In genomic region chr9:131982683-131983239, GRCh38 we compare ENCODE assay signal across 21 cellular contexts.
DNase-seq lines count a peak whose midpoint lies in the region; ATAC-seq, FAIRE-seq and TF ChIP-seq lines count a peak whose summit lies in the region.
"Had no signal": no experiment of that assay in that cellular context is flagged by ENCODE, and none has a peak within 500 bp of the region (broad histone marks: within the 10 kb centered on the region; RNA-seq: fewer than 3 reads in every experiment).

No MANE protein-coding gene starts in this region.

- H2BK5ac ChIP-seq in trophoblast cell (ENCODE audit: low read depth, low read length, poor library complexity) = peak overlapping the region; percentile 37

- H3K4me1 ChIP-seq in trophoblast cell (ENCODE audit: control insufficient read depth in 1 of 2, insufficient read depth in 2 of 2, low read length in 2 of 2) (peaks cover 11 to 25% of the 10 kb centered on the region in 2 experiments), ascending aorta (peaks cover 0 to 4% of the 10 kb centered on the region in 2 donors)
- H3K4me1 ChIP-seq: Peyer's patch, thyroid gland had no signal

- H2BK120ac ChIP-seq in trophoblast cell (ENCODE audit: insufficient read depth, low read length, poor library complexity) = no peak overlapping the region

- WGBS in trophoblast cell (ENCODE audit: extremely low coverage, insufficient coverage, insufficient read length) = no CpG with 5 or more reads among the region's 5 CpGs

- H3K9me3 ChIP-seq in trophoblast cell (ENCODE audit: insufficient read depth, low read depth, low read length) = no peaks in the 10 kb centered on the region
- H3K9me3 ChIP-seq in ascending aorta = no peaks in the 10 kb centered on the region
- H3K9me3 ChIP-seq: Peyer's patch, thyroid gland had no signal

- H2AK5ac ChIP-seq in trophoblast cell (ENCODE audit: low read length) = no peak overlapping the region

- no peaks in the 10 kb centered on the region for H3K27me3 ChIP-seq in trophoblast cell (ENCODE audit: insufficient read depth, low read length)
- no peaks in the 10 kb centered on the region for H3K27me3 ChIP-seq in ascending aorta
- H3K27me3 ChIP-seq: Peyer's patch, thyroid gland had no signal

- no peak overlapping the region for H4K8ac ChIP-seq in trophoblast cell (ENCODE audit: low read depth, low read length)

- no peak overlapping the region for H2AFZ ChIP-seq in trophoblast cell (ENCODE audit: insufficient read depth, low read length, poor library complexity)

- H2BK12ac ChIP-seq in trophoblast cell (ENCODE audit: low read length) = peak overlapping the region; percentile 43

- no peak overlapping the region for H3K14ac ChIP-seq in trophoblast cell (ENCODE audit: low read length)

- intact Hi-C loops in Right ventricle myocardium inferior (cut with DNase I) = no loop called here
- intact Hi-C loops in ascending aorta (cut with DNase I) = no loop called here

- H3K79me2 ChIP-seq in trophoblast cell (ENCODE audit: control insufficient read depth, insufficient read depth, low read length, poor library complexity) = no peaks in the 10 kb centered on the region

- ATAC-seq in HG02642 (IDR thresholded peaks at IDR 0.05; ENCODE audit: poor library complexity, unreplicated experiment) (peak; percentile 59), Right ventricle myocardium inferior (no peak), HG03460 (IDR thresholded peaks at IDR 0.05; ENCODE audit: unreplicated experiment) (no peak)
- ATAC-seq: activated T-helper 17 cell treated with anti-CD3 and anti-CD28 coated beads, Interleukin-2, amount 50 U/mL, for 72 hours; HCT116; left colon had no signal

- H4K91ac ChIP-seq in trophoblast cell (ENCODE audit: low read depth, low read length) = peak overlapping the region; percentile 42

- no peaks in the 10 kb centered on the region for H3K36me3 ChIP-seq in trophoblast cell (ENCODE audit: control insufficient read depth in 1 of 2, insufficient read depth in 2 of 2, low read length in 2 of 2)
- H3K36me3 ChIP-seq in ascending aorta = no peaks in the 10 kb centered on the region
- H3K36me3 ChIP-seq: Peyer's patch, thyroid gland had no signal

- H3K23ac ChIP-seq in trophoblast cell (ENCODE audit: low read length) = no peak overlapping the region

- H3K18ac ChIP-seq in trophoblast cell (ENCODE audit: low read length) = no peak overlapping the region

- H3K4ac ChIP-seq in trophoblast cell (ENCODE audit: low read depth, low read length) = peak overlapping the region; percentile 2

- TF ChIP-seq POLR2A in GM12891 (IDR thresholded peaks at IDR 0.05; ENCODE audit: low read depth, low read length) = no peak

- FAIRE-seq in GM12891 (lab: Jason Lieb, UNC) = peak; percentile 60
- FAIRE-seq: endometrium had no signal

- H4K12ac ChIP-seq in trophoblast cell (ENCODE audit: low read depth, low read length) = no peak overlapping the region

- H3K4me3 ChIP-seq in trophoblast cell (ENCODE audit: low read depth, low read length) = no peak overlapping the region
- no peak overlapping the region for H3K4me3 ChIP-seq in ascending aorta
- H3K4me3 ChIP-seq: Peyer's patch, thyroid gland had no signal

- H3K79me1 ChIP-seq in trophoblast cell (ENCODE audit: low read length) = peaks cover 8% of the 10 kb centered on the region

- H3K27ac ChIP-seq in trophoblast cell (ENCODE audit: low read depth, low read length) = no peak overlapping the region
- no peak overlapping the region for H3K27ac ChIP-seq in ascending aorta
- H3K27ac ChIP-seq: Peyer's patch, thyroid gland had no signal

- H3K9ac ChIP-seq in trophoblast cell (ENCODE audit: low read length) = no peak overlapping the region

- no peak overlapping the region for H3K4me2 ChIP-seq in trophoblast cell (ENCODE audit: low read length)

- no peak for DNase-seq in GM12891 (ENCODE audit: insufficient read length, low spot score)
- peak; percentile 33 for DNase-seq in RKO (ENCODE audit: low spot score)
- no peak for DNase-seq in trophoblast cell
- DNase-seq in effector CD8-positive, alpha-beta T cell (lab: John Stamatoyannopoulos, UW) = no peak
- no peak for DNase-seq in Right ventricle myocardium inferior (ENCODE audit: missing footprints)
- DNase-seq in ascending aorta (ENCODE audit: low spot score in 2 of 2) = no peak
- DNase-seq: activated CD8-positive, alpha-beta memory T cell treated with anti-CD3 and anti-CD28 coated beads for 24 hours; DMS153; hypothalamus; left colon; NCI-H1105 treated with DMSO at 0.1 percent for 48 hours; NCI-H2171 treated with DMSO at 0.1 percent for 48 hours; NCI-H82; Peyer's patch; stimulated activated CD4-positive, alpha-beta T cell treated with anti-CD3 and anti-CD28 coated beads, Interleukin-4, amount 100 ng/mL, for 24 hours; thyroid gland had no signal

- no peak for TF ChIP-seq CTCF in ascending aorta (IDR thresholded peaks at IDR 0.05)

TF ChIP-seq in GM12891, 5 proteins besides CTCF, POLR2A, EP300 and RAD21:
- TF ChIP-seq POLR2AphosphoS5 (IDR thresholded peaks at IDR 0.05; ENCODE audit: low read depth, low read length) (no peak), PAX5 (IDR thresholded peaks at IDR 0.05; ENCODE audit: insufficient read depth, low read length, severe bottlenecking) (no peak), SPI1 (IDR thresholded peaks at IDR 0.05; ENCODE audit: low read depth, low read length) (no peak), POU2F2 (IDR thresholded peaks at IDR 0.05; ENCODE audit: low read depth, low read length) (no peak), TAF1 (IDR thresholded peaks at IDR 0.05; ENCODE audit: low read depth, low read length) (no peak)
